In the genomic region with DNA sequence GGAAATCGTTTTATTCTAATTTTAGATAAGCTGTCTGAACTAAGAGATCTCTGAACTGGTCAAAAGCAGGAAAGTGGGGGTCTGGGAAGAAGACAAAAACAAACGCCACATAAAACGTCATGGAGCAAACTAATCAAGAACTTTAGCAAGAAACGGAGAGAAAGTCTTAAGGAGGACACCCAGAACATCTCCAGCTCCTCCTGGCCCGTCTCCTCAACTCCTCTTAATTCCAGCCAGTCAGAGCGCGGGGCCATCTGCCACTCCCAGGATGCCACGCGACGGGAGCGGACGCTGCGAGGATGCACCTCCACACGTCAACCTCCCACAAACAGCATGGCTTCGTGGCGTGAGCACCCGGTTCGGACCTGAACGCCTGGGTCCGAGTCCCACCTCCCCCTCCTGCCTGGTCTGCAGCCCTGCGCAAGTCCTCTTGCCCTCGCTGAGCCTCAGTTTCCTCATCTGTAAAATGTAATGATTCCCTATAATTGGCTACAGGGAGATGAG, we compare ENCODE assay signal across 1 cellular context.
A peak's percentile ranks its signal among the peaks of the same experiment; 100 is the strongest.
TF ChIP-seq lines count a peak whose summit lies in the region.

No MANE protein-coding gene starts in this region.

TF ChIP-seq in endothelial cell of umbilical vein, 7 proteins besides CTCF, POLR2A, EP300 and RAD21:
- no peak for TF ChIP-seq POLR2AphosphoS5 (IDR thresholded peaks at IDR 0.05; ENCODE audit: insufficient read depth, low read depth, low read length)
- TF ChIP-seq MYC (IDR thresholded peaks at IDR 0.05; ENCODE audit: low read depth, low read length): peak; percentile 76
- TF ChIP-seq, protein P1, sequence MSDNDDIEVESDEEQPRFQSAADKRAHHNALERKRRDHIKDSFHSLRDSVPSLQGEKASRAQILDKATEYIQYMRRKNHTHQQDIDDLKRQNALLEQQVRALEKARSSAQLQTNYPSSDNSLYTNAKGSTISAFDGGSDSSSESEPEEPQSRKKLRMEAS (IDR thresholded peaks at IDR 0.05; ENCODE audit: insufficient read depth, insufficient read length): no peak
